Comparison of ENCODE assay signal across 1 cellular context in the genomic region with DNA sequence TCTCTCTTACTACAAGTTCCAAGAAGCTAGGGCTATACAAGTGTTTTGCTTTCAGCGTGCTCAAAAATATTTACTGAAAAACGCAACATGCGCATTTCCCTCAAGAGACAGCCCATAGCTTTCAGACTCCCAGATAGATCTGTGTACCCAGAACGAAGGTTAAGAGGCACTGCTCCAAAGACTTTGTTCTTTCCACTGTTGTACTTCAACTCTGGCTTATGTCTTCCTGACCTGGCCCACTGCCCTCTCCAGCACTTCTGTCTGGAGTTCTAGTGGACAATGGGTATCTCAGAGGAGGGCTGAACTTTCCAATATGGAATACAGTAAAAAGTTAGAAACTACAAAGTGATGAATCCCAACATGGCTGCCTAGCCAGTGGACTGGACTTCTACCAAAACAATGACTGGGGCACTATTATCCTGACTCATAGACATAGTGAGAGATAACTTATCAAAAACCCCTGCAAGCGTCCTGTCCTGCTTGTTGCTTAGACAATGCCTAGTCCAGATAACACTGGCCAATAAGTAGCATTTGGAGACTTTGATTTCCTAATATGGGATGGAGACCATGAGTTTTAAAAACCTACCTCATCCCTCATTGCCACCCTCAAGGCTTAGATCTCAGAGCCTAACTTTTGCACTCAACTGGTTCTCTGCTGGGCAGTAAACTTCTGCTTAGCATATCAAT.
TF ChIP-seq lines count a peak whose summit lies in the region.

No MANE protein-coding gene starts in this region.

TF ChIP-seq in HepG2, 621 proteins besides CTCF, POLR2A, EP300 and RAD21 (continued from another document):
- TF ChIP-seq, protein P1, sequence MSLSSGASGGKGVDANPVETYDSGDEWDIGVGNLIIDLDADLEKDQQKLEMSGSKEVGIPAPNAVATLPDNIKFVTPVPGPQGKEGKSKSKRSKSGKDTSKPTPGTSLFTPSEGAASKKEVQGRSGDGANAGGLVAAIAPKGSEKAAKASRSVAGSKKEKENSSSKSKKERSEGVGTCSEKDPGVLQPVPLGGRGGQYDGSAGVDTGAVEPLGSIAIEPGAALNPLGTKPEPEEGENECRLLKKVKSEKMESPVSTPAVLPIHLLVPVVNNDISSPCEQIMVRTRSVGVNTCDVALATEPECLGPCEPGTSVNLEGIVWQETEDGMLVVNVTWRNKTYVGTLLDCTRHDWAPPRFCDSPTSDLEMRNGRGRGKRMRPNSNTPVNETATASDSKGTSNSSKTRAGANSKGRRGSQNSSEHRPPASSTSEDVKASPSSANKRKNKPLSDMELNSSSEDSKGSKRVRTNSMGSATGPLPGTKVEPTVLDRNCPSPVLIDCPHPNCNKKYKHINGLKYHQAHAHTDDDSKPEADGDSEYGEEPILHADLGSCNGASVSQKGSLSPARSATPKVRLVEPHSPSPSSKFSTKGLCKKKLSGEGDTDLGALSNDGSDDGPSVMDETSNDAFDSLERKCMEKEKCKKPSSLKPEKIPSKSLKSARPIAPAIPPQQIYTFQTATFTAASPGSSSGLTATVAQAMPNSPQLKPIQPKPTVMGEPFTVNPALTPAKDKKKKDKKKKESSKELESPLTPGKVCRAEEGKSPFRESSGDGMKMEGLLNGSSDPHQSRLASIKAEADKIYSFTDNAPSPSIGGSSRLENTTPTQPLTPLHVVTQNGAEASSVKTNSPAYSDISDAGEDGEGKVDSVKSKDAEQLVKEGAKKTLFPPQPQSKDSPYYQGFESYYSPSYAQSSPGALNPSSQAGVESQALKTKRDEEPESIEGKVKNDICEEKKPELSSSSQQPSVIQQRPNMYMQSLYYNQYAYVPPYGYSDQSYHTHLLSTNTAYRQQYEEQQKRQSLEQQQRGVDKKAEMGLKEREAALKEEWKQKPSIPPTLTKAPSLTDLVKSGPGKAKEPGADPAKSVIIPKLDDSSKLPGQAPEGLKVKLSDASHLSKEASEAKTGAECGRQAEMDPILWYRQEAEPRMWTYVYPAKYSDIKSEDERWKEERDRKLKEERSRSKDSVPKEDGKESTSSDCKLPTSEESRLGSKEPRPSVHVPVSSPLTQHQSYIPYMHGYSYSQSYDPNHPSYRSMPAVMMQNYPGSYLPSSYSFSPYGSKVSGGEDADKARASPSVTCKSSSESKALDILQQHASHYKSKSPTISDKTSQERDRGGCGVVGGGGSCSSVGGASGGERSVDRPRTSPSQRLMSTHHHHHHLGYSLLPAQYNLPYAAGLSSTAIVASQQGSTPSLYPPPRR (CRISPR knock-in tag; IDR thresholded peaks at IDR 0.05; ENCODE audit: borderline replicate concordance) = no peak
- TF ChIP-seq NFKBIZ (CRISPR knock-in tag; IDR thresholded peaks at IDR 0.05) (no peak), THYN1 (CRISPR knock-in tag; IDR thresholded peaks at IDR 0.05; ENCODE audit: borderline replicate concordance, low read depth) (no peak)
TF ChIP-seq in HepG2: peak in this region for 0.
